Comparison of ENCODE assay signal across 2 cellular contexts in genomic region chr5:36244076-36244475, GRCh38.
TF ChIP-seq lines count a peak whose summit lies in the region.

No MANE protein-coding gene starts in this region.

TF ChIP-seq in liver, 16 proteins besides CTCF, POLR2A, EP300 and RAD21:
- TF ChIP-seq FOXA1 (IDR thresholded peaks at IDR 0.05) = no peak

TF ChIP-seq in HepG2, 621 proteins besides CTCF, POLR2A, EP300 and RAD21:
- no peak for TF ChIP-seq ZZZ3 (CRISPR knock-in tag; IDR thresholded peaks at IDR 0.05; ENCODE audit: borderline replicate concordance)
- no peak for TF ChIP-seq ZFP36L2 (CRISPR knock-in tag; IDR thresholded peaks at IDR 0.05)
- no peak for TF ChIP-seq POLR2G (IDR thresholded peaks at IDR 0.05; ENCODE audit: low read depth, low read length)
- no peak for TF ChIP-seq HNF4A (CRISPR knock-in tag; IDR thresholded peaks at IDR 0.05)
- TF ChIP-seq ZNF629 (CRISPR knock-in tag; conservative IDR thresholded peaks at IDR 0.05) = no peak
- no peak for TF ChIP-seq NR2C2 (CRISPR knock-in tag; IDR thresholded peaks at IDR 0.05; ENCODE audit: borderline replicate concordance)
- no peak for TF ChIP-seq MEIS2 (CRISPR knock-in tag; IDR thresholded peaks at IDR 0.05)
- TF ChIP-seq SSRP1 (CRISPR knock-in tag; IDR thresholded peaks at IDR 0.05) = no peak
- no peak for TF ChIP-seq ZNF382 (CRISPR knock-in tag; IDR thresholded peaks at IDR 0.05; ENCODE audit: borderline replicate concordance)
